Comparison of ENCODE assay signal across 8 cellular contexts in the genomic region with DNA sequence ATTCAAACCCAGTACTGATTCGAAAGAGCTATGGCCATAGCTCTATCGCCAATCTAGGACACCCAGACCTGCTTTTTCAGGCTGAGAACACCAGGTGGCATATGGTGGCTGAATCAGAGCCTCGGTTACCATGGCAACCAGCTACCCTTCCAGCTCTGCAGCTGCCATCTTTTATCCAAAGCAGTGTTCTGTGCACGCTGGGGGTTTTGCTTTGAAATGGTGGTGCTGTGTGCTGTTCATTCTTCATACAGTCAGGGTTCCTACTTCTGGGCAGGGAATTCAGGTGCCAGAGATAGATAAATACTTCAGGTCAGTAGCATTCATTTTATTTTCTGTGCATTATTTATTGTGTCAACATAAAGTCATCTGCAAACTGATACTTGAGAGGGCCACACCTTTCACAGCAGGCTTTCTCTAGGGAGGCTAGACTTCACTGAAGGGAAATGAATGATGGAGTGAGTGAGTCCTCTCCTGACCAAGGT.
DNase-seq lines count a peak whose midpoint lies in the region; ATAC-seq, FAIRE-seq and TF ChIP-seq lines count a peak whose summit lies in the region.

No MANE protein-coding gene starts in this region.

- DNase-seq in NCI-H146 treated with DMSO at 0.1 percent for 48 hours (lab: John Stamatoyannopoulos, UW; ENCODE audit: unreplicated experiment) (peak; percentile 93), T follicular helper cell (ENCODE audit: low read depth) (peak; percentile 65), adrenal gland (peak; percentile 90 to 97 (median 93)), left ventricle myocardium superior (peak; percentile 63), skeletal muscle cell (ENCODE audit: low read depth) (peak; percentile 65)

- peak; percentile 97 for FAIRE-seq in A204.1 (lab: Jason Lieb, UNC)

- peaks cover 0 to 9% of the 10 kb centered on the region in 2 donors for H3K4me1 ChIP-seq in adrenal gland (replicated peaks in 1 of 2)

- peak; percentile 38 to 91 (median 86) for TF ChIP-seq CTCF in adrenal gland (IDR thresholded peaks at IDR 0.05)

- intact Hi-C loops in adrenal gland (cut with DNase I) = loop anchor here in 1 of 2 donors (5.0 kb wide), 1 partner anchor 576 kb away; no protein-coding TSS in a partner anchor
- intact Hi-C loops in left ventricle myocardium superior (cut with micrococcal nuclease) = loop anchor here (2.0 kb wide), 1 partner anchor 577 kb away; no protein-coding TSS in a partner anchor

- H3K36me3 ChIP-seq in adrenal gland (replicated peaks in 1 of 2) = no peaks in the 10 kb centered on the region

- no peaks in the 10 kb centered on the region for H3K27me3 ChIP-seq in adrenal gland

- ATAC-seq in GM18511 (IDR thresholded peaks at IDR 0.05; ENCODE audit: unreplicated experiment) (peak; percentile 100), HG02973 (IDR thresholded peaks at IDR 0.05; ENCODE audit: unreplicated experiment) (peak; percentile 99), left ventricle myocardium superior (peak; percentile 79)

- no peak overlapping the region for H3K27ac ChIP-seq in adrenal gland

- 5 to 19% (median 15%) methylated on average over 4 of the region's 4 CpGs for WGBS in adrenal gland, 4 donors

- no peak for TF ChIP-seq POLR2A in adrenal gland (IDR thresholded peaks at IDR 0.05)

- H3K9me3 ChIP-seq in adrenal gland (replicated peaks in 1 of 3) = peaks cover 0 to 5% (median 0%) of the 10 kb centered on the region in 3 donors

- H3K4me3 ChIP-seq in adrenal gland = no peak overlapping the region
- no peak overlapping the region for H3K4me3 ChIP-seq in skeletal muscle cell (ENCODE audit: low read depth, low read length)
